In genomic region chr6:165661416-165662001, GRCh38 we compare ENCODE assay signal across 8 cellular contexts. TPM values are rescaled to one million over a fixed set of nuclear protein-coding genes. Genes with fewer than 3 reads are reported as not detected.
DNase-seq lines count a peak whose midpoint lies in the region; ATAC-seq and TF ChIP-seq lines count a peak whose summit lies in the region.

No MANE protein-coding gene starts in this region.

- TF ChIP-seq CTCF in H9 (conservative IDR thresholded peaks at IDR 0.05) (no peak), brain (conservative IDR thresholded peaks at IDR 0.05) (no peak), left lung (IDR thresholded peaks at IDR 0.05) (no peak), HFFc6 (IDR thresholded peaks at IDR 0.05) (no peak)

- peaks cover 27 to 40% of the 10 kb centered on the region in 2 experiments for H3K4me1 Mint-ChIP-seq in H9
- H3K4me1 Mint-ChIP-seq in brain: peaks cover 46% of the 10 kb centered on the region
- no peaks in the 10 kb centered on the region for H3K4me1 Mint-ChIP-seq in HFFc6 (ENCODE audit: low read depth)

- H3K4ac ChIP-seq in H9 (ENCODE audit: low read depth, low read length): no peak overlapping the region

- no peaks in the 10 kb centered on the region for H4K20me1 ChIP-seq in H9 (ENCODE audit: control insufficient read depth, insufficient read depth, insufficient read length)

- peaks cover 25% of the 10 kb centered on the region for H3K23me2 ChIP-seq in H9 (ENCODE audit: insufficient read length, low read depth, low read length, poor library complexity, severe bottlenecking)

- peaks cover 0 to 4% of the 10 kb centered on the region in 2 experiments; a peak in 2 of 5 replicates for H3K9me3 Mint-ChIP-seq in H9
- no peaks in the 10 kb centered on the region for H3K9me3 Mint-ChIP-seq in brain
- H3K9me3 Mint-ChIP-seq in HFFc6: peaks cover 40% of the 10 kb centered on the region

- H2BK5ac ChIP-seq in H9 (ENCODE audit: insufficient read length, low read length): no peak overlapping the region

- H3K14ac ChIP-seq in H9 (ENCODE audit: insufficient read depth, low read length): no peak overlapping the region

- H2BK20ac ChIP-seq in H9 (ENCODE audit: low read depth, low read length, poor library complexity, severe bottlenecking): no peak overlapping the region

- no CpG with 5 or more reads among the region's 49 CpGs for WGBS in H9 (ENCODE audit: extremely low coverage, insufficient read length, low lambda C conversion rate)

- H3K27me3 ChIP-seq in H9 (ENCODE audit: insufficient read depth, low read length) (peaks cover 62% of the 10 kb centered on the region), left lung (peaks cover 54 to 89% of the 10 kb centered on the region in 2 donors), subcutaneous abdominal adipose tissue (ENCODE audit: control insufficient read depth in 5 of 5, insufficient read depth in 4 of 5, low read length in 5 of 5) (peaks cover 25 to 47% (median 33%) of the 10 kb centered on the region in 5 donors)

- H2BK15ac ChIP-seq in H9 (ENCODE audit: low read depth, low read length): no peak overlapping the region

- H2BK12ac ChIP-seq in H9 (ENCODE audit: insufficient read length, low read depth, low read length): no peak overlapping the region

- H3K36me3 Mint-ChIP-seq in H9 (ENCODE audit: insufficient read depth in 1 of 3, low read depth in 3 of 3) (peaks cover 0 to 7% (median 0%) of the 10 kb centered on the region in 3 experiments; a peak in 2 of 7 replicates), brain (no peaks in the 10 kb centered on the region), HFFc6 (ENCODE audit: low read depth) (peaks cover 5% of the 10 kb centered on the region)

- H3K4me3 ChIP-seq in left lung (peak overlapping the region; percentile 28 to 41), subcutaneous abdominal adipose tissue (ENCODE audit: low read depth in 1 of 5, low read length in 5 of 5) (peak overlapping the region in 4 of 5 donors; percentile 66 to 70 (median 70))

- no peak overlapping the region for H2AK5ac ChIP-seq in H9 (ENCODE audit: insufficient read length, low read length)

- no peak overlapping the region for H4K5ac ChIP-seq in H9 (ENCODE audit: insufficient read length, low read depth, low read length)

- no peaks in the 10 kb centered on the region for H3K9me3 ChIP-seq in H9 (ENCODE audit: control insufficient read depth, low read depth, low read length)
- no peaks in the 10 kb centered on the region for H3K9me3 ChIP-seq in left lung
- H3K9me3 ChIP-seq in subcutaneous abdominal adipose tissue (ENCODE audit: control insufficient read depth in 5 of 5, low read length in 5 of 5): no peaks in the 10 kb centered on the region

- no peaks in the 10 kb centered on the region for H3K79me1 ChIP-seq in H9 (ENCODE audit: insufficient read depth, low read depth, low read length, poor library complexity, severe bottlenecking)

- no peak overlapping the region for H3K23ac ChIP-seq in H9 (ENCODE audit: insufficient read length, low read depth, low read length)

- H3K27ac ChIP-seq in H9 (ENCODE audit: insufficient read length, low read depth, low read length) (no peak overlapping the region), left lung (peak overlapping the region; percentile 28 to 39), subcutaneous abdominal adipose tissue (ENCODE audit: low read depth, low read length) (no peak overlapping the region)

- H3K4me3 Mint-ChIP-seq in H9 (peak overlapping the region; percentile 54 to 82), brain (peak overlapping the region; percentile 86 to 93 (median 89)), HFFc6 (no peak overlapping the region)

- DNase-seq in H9: no peak
- DNase-seq in left lung: no peak
- DNase-seq in NK-92 treated with Interleukin-12 subunit alpha and Interleukin-12 subunit beta, amount 100 ng/mL, for 24 hours (lab: John Stamatoyannopoulos, UW): no peak
- no peak for DNase-seq in SIG-M5 treated with dmso at 0.1 percent for 504 hours (lab: John Stamatoyannopoulos, UW; ENCODE audit: unreplicated experiment)
- no peak for DNase-seq in HFFc6

- H3T11ph ChIP-seq in H9 (ENCODE audit: low read length): no peak overlapping the region

- no peak overlapping the region for H3K18ac ChIP-seq in H9 (ENCODE audit: insufficient read length, low read depth, low read length)

- intact Hi-C loops in left lung (cut with DNase I): no loop called here

- H2AFZ ChIP-seq in H9 (ENCODE audit: low read length): no peak overlapping the region

- H3K27me3 Mint-ChIP-seq in H9 (ENCODE audit: low read depth): peaks cover 85% of the 10 kb centered on the region
- peaks cover 40% of the 10 kb centered on the region for H3K27me3 Mint-ChIP-seq in brain
- H3K27me3 Mint-ChIP-seq in HFFc6 (ENCODE audit: insufficient read depth): peaks cover 10% of the 10 kb centered on the region

- no peaks in the 10 kb centered on the region for H3K79me2 ChIP-seq in H9 (ENCODE audit: insufficient read depth, low read length)

- H3K4me1 ChIP-seq in H9 (ENCODE audit: insufficient read depth, low read length) (peaks cover 2% of the 10 kb centered on the region), left lung (peaks cover 10 to 28% of the 10 kb centered on the region in 2 donors), subcutaneous abdominal adipose tissue (ENCODE audit: control insufficient read depth in 5 of 5, insufficient read depth in 5 of 5, low read length in 5 of 5) (peaks cover 2 to 39% (median 35%) of the 10 kb centered on the region in 5 donors)

- peak overlapping the region; percentile 64 for H3K4me2 ChIP-seq in H9 (ENCODE audit: insufficient read depth, insufficient read length, low read length)

- no peak overlapping the region for H4K91ac ChIP-seq in H9 (ENCODE audit: insufficient read length, low read depth, low read length)

- H3K56ac ChIP-seq in H9 (ENCODE audit: insufficient read length, low read depth, low read length): no peak overlapping the region

- no peak for ATAC-seq in left lung
- no peak for ATAC-seq in GM18867 (IDR thresholded peaks at IDR 0.05; ENCODE audit: unreplicated experiment)

- H2BK120ac ChIP-seq in H9 (ENCODE audit: low read depth, low read length, poor library complexity, severe bottlenecking): no peak overlapping the region

- H3K27ac Mint-ChIP-seq in H9: no peak overlapping the region
- H3K27ac Mint-ChIP-seq in brain: peak overlapping the region in 4 of 5 experiments; percentile 80 to 93 (median 92)
- H3K27ac Mint-ChIP-seq in HFFc6: no peak overlapping the region

- H3K9ac ChIP-seq in H9 (ENCODE audit: extremely low read depth, insufficient read length, low read length) (no peak overlapping the region), subcutaneous abdominal adipose tissue (ENCODE audit: low read length in 5 of 5) (peak overlapping the region in 1 of 5 donors; percentile 49)

- H3K36me3 ChIP-seq in left lung (no peaks in the 10 kb centered on the region), subcutaneous abdominal adipose tissue (ENCODE audit: control insufficient read depth in 5 of 5, insufficient read depth in 5 of 5, low read length in 5 of 5) (no peaks in the 10 kb centered on the region)

- no peak overlapping the region for H4K8ac ChIP-seq in H9 (replicated peaks; ENCODE audit: insufficient read length, low read depth, low read length)

RNA-seq across cellular contexts. Expression of gene PDE10A, which starts 1.5 kb away (rescaled TPM):
- 0.31 and 0.44 TPM in 2 replicates for total RNA-seq in H9 (2021)
- polyA plus RNA-seq in brain (ENCODE audit: insufficient read depth, low read depth, low replicate concordance): 0.64 TPM
- total RNA-seq in left lung: 1 to 10 TPM; 1.3 to 3.8 TPM
- total RNA-seq in HFFc6 (2021; fragmentation: NEBNext Ultra II Directional; extraction: Animal tissue kit (Norgen Biotek cat#: 25700)): 1 to 10 TPM in 4 of 6 experiments, not detected in 2; 1.2 to 2.0 (median 1.6) TPM

Comparison
In these comparisons a context has a peak if more than half of its experiments do, and no peak if none do; other contexts are left out.
1. H3K27ac ChIP-seq: peak in left lung (2 of 2); none in H9 (single experiment) and subcutaneous abdominal adipose tissue (single experiment).
2. H3K27ac Mint-ChIP-seq: peak in brain (4 of 5); none in H9 (0 of 3) and HFFc6 (single experiment).